In genomic region chr9:133739408-133740280, GRCh38 we compare ENCODE assay signal across 30 cellular contexts. TPM values are rescaled to one million over a fixed set of nuclear protein-coding genes. Genes with fewer than 3 reads are reported as not detected.
A peak's percentile ranks its signal among the peaks of the same experiment; 100 is the strongest.
DNase-seq lines count a peak whose midpoint lies in the region; ATAC-seq, FAIRE-seq and TF ChIP-seq lines count a peak whose summit lies in the region.
"Had no signal": no experiment of that assay in that cellular context is flagged by ENCODE, and none has a peak within 500 bp of the region (broad histone marks: within the 10 kb centered on the region; RNA-seq: fewer than 3 reads in every experiment).

No MANE protein-coding gene starts in this region.

- dilution Hi-C loops in IMR-90 (cut with HindIII; ENCODE audit: low sequenced_read_pairs, unreplicated experiment) = no loop called here

- H3K9me3 ChIP-seq in BLaER1 treated with 17β-estradiol and CSF1 and Interleukin-3, amounts not matched to agents 10 nM and 100 nM (replicated peaks in 1 of 11) = no peaks in the 10 kb centered on the region
- H3K9me3 ChIP-seq in IMR-90 (ENCODE audit: control insufficient read depth, insufficient read depth, low read length) (no peaks in the 10 kb centered on the region), kidney (ENCODE audit: control insufficient read depth in 1 of 2, low read length in 2 of 2) (no peaks in the 10 kb centered on the region), sigmoid colon (no peaks in the 10 kb centered on the region), spleen (no peaks in the 10 kb centered on the region)
- H3K9me3 ChIP-seq: heart left ventricle, transverse colon had no signal

- no peak overlapping the region for H3K14ac ChIP-seq in IMR-90 (replicated peaks; ENCODE audit: low read depth, low read length)

- peak overlapping the region in 8 of 11 experiments; percentile 89 to 100 (median 96); a peak in 14 of 22 replicates for H3K4me2 ChIP-seq in BLaER1 treated with 17β-estradiol and CSF1 and Interleukin-3, amounts not matched to agents 10 nM and 100 nM
- no peak overlapping the region for H3K4me2 ChIP-seq in IMR-90 (ENCODE audit: low read depth, low read length)
- H3K4me2 ChIP-seq: smooth muscle cell had no signal

- H3K27ac Mint-ChIP-seq in progenitor cell of endocrine pancreas = no peak overlapping the region
- H3K27ac Mint-ChIP-seq: activated B cell treated with CpG ODN at 0.5 μM for 24 hours; activated naive CD8-positive, alpha-beta T cell; activated T-helper 2 cell treated with anti-CD3 and anti-CD28 coated beads, Interferon-gamma antibody, Interleukin-2, Interleukin-4, amounts not matched to agents 10 μg/mL and 5 μg/mL and 100 μg/mL, durations not matched to agents 14 hours and 24 hours and 36 hours; CD4-positive, CD25-positive, alpha-beta regulatory T cell; IgD-negative memory B cell had no signal

- ATAC-seq in IMR-90 (ENCODE audit: low read depth) (no peak), HG02642 (IDR thresholded peaks at IDR 0.05; ENCODE audit: poor library complexity, unreplicated experiment) (no peak)
- ATAC-seq: esophagus mucosa, heart left ventricle, Panc1 had no signal

- no peak for TF ChIP-seq EP300 in sigmoid colon (IDR thresholded peaks at IDR 0.05)

- peaks cover 7% of the 10 kb centered on the region for H3K4me1 Mint-ChIP-seq in progenitor cell of endocrine pancreas (ENCODE audit: low read depth)

- no peak overlapping the region for H2BK5ac ChIP-seq in IMR-90 (ENCODE audit: low read depth, low read length, poor library complexity, severe bottlenecking)

- no peaks in the 10 kb centered on the region for H3K36me3 ChIP-seq in BLaER1 treated with 17β-estradiol and CSF1 and Interleukin-3, amounts not matched to agents 10 nM and 100 nM
- H3K36me3 ChIP-seq in IMR-90 (ENCODE audit: control insufficient read depth, insufficient read depth, low read length) (no peaks in the 10 kb centered on the region), kidney (ENCODE audit: control insufficient read depth in 1 of 2, insufficient read depth in 2 of 2, low read length in 2 of 2) (no peaks in the 10 kb centered on the region), sigmoid colon (no peaks in the 10 kb centered on the region), spleen (no peaks in the 10 kb centered on the region)
- H3K36me3 ChIP-seq: cardiac muscle cell, heart left ventricle, transverse colon had no signal

- H2AK9ac ChIP-seq in IMR-90 (replicated peaks; ENCODE audit: low read depth, low read length, poor library complexity) = no peak overlapping the region

- intact Hi-C loops in IMR-90 (cut with micrococcal nuclease) (no loop called here), kidney (cut with DNase I) (no loop called here), sigmoid colon (cut with DNase I) (loop anchor here (10.0 kb wide), 1 partner anchor 325 kb away; the partner anchor contains the start of gene REXO4), spleen (cut with DNase I; ENCODE audit: low total_unique reads) (no loop called here)

- no peak overlapping the region for H4K5ac ChIP-seq in IMR-90 (ENCODE audit: low read depth, low read length)

- no peak overlapping the region for H2AK5ac ChIP-seq in IMR-90 (ENCODE audit: low read depth, low read length)

- H3K4me1 ChIP-seq in BLaER1 treated with 17β-estradiol and CSF1 and Interleukin-3, amounts not matched to agents 10 nM and 100 nM = peaks cover 41 to 54% (median 50%) of the 10 kb centered on the region in 10 experiments
- H3K4me1 ChIP-seq in IMR-90 (ENCODE audit: control insufficient read depth, insufficient read depth, low read length) (peaks cover 5% of the 10 kb centered on the region; the same call in 1 of the 2 replicates), kidney (ENCODE audit: control insufficient read depth in 1 of 2, insufficient read depth in 1 of 2, low read depth in 1 of 2, low read length in 2 of 2) (peaks cover 0 to 14% of the 10 kb centered on the region in 2 donors), sigmoid colon (peaks cover 0 to 16% (median 15%) of the 10 kb centered on the region in 4 donors), spleen (peaks cover 0 to 36% (median 23%) of the 10 kb centered on the region in 6 donors)

- H3K4me3 ChIP-seq in BLaER1 treated with 17β-estradiol and CSF1 and Interleukin-3, amounts not matched to agents 10 nM and 100 nM = no peak overlapping the region
- H3K4me3 ChIP-seq in IMR-90 (ENCODE audit: insufficient read depth, low read depth, low read length) (no peak overlapping the region), kidney (ENCODE audit: low read length in 2 of 2) (peak overlapping the region in 1 of 2 donors; percentile 56), sigmoid colon (no peak overlapping the region), spleen (no peak overlapping the region)
- H3K4me3 ChIP-seq: cardiac muscle cell, heart left ventricle, smooth muscle cell, transverse colon had no signal

- H4K20me1 ChIP-seq in BLaER1 treated with 17β-estradiol and CSF1 and Interleukin-3, amounts not matched to agents 10 nM and 100 nM = peaks cover 0 to 23% (median 7%) of the 10 kb centered on the region in 11 experiments; a peak in 12 of 22 replicates
- H4K20me1 ChIP-seq in IMR-90 (ENCODE audit: insufficient read depth, low read length) = no peaks in the 10 kb centered on the region

- H2BK15ac ChIP-seq in IMR-90 (ENCODE audit: low read depth, low read length) = no peak overlapping the region

- TF ChIP-seq RAD21 in IMR-90 (IDR thresholded peaks at IDR 0.05; ENCODE audit: low read length) = no peak

- no TSS peak for BruUV-seq in IMR-90 (replicated peaks; lab: Mats Ljungman, UMichigan)

- POLR2A ChIA-PET in IMR-90 (lab: Charles Lee; ENCODE audit: unreplicated experiment) = no interaction called here

- peaks cover 3% of the 10 kb centered on the region for H3K9me3 Mint-ChIP-seq in progenitor cell of endocrine pancreas (ENCODE audit: low read depth)
- H3K9me3 Mint-ChIP-seq: activated B cell treated with CpG ODN at 0.5 μM for 24 hours; activated T-helper 2 cell treated with anti-CD3 and anti-CD28 coated beads, Interferon-gamma antibody, Interleukin-2, Interleukin-4, amounts not matched to agents 10 μg/mL and 5 μg/mL and 100 μg/mL, durations not matched to agents 14 hours and 24 hours and 36 hours; IgD-negative memory B cell had no signal

- H2BK120ac ChIP-seq in IMR-90 (ENCODE audit: low read depth, low read length) = no peak overlapping the region

- H3K56ac ChIP-seq in IMR-90 (ENCODE audit: extremely low read depth, insufficient read depth, low read length) = no peak overlapping the region

- TF ChIP-seq POLR2A in IMR-90 (IDR thresholded peaks at IDR 0.05; ENCODE audit: low read depth, low read length) (no peak), sigmoid colon (IDR thresholded peaks at IDR 0.05) (no peak), spleen (IDR thresholded peaks at IDR 0.05) (no peak)

- no peak overlapping the region for H3K4me3 Mint-ChIP-seq in progenitor cell of endocrine pancreas (ENCODE audit: low read depth)
- H3K4me3 Mint-ChIP-seq: activated B cell treated with CpG ODN at 0.5 μM for 24 hours; activated naive CD8-positive, alpha-beta T cell; CD4-positive, CD25-positive, alpha-beta regulatory T cell; IgD-negative memory B cell had no signal

- no peak overlapping the region for H3K9ac ChIP-seq in BLaER1 treated with 17β-estradiol and CSF1 and Interleukin-3, amounts not matched to agents 10 nM and 100 nM
- H3K9ac ChIP-seq in IMR-90 (ENCODE audit: low read depth, low read length) (no peak overlapping the region), kidney (ENCODE audit: low read length in 2 of 2) (peak overlapping the region in 1 of 2 donors; percentile 17)

- no peaks in the 10 kb centered on the region for H3K79me1 ChIP-seq in IMR-90 (ENCODE audit: low read depth in 1 of 2, low read length in 2 of 2)

- in situ Hi-C loops in IMR-90 (cut with MboI; ENCODE audit: low sequenced_read_pairs) = loop anchor here (10.0 kb wide), 1 partner anchor 205 kb away; the partner anchor contains the start of gene ADAMTSL2

- H2BK20ac ChIP-seq in IMR-90 (ENCODE audit: low read depth, low read length) = no peak overlapping the region

- H3K27ac ChIP-seq in BLaER1 treated with 17β-estradiol and CSF1 and Interleukin-3, amounts not matched to agents 10 nM and 100 nM = no peak overlapping the region
- H3K27ac ChIP-seq in IMR-90 (ENCODE audit: insufficient read depth, low read length) = no peak overlapping the region
- peak overlapping the region; percentile 41 to 77 for H3K27ac ChIP-seq in kidney (ENCODE audit: low read depth in 2 of 2, low read length in 2 of 2)
- no peak overlapping the region for H3K27ac ChIP-seq in sigmoid colon
- H3K27ac ChIP-seq in spleen = no peak overlapping the region
- H3K27ac ChIP-seq: cardiac muscle cell, heart left ventricle, transverse colon had no signal

- DNase-seq in IMR-90 (no peak), kidney (peak; percentile 66), sigmoid colon (peak; percentile 62), spleen (no peak), progenitor cell of endocrine pancreas (ENCODE audit: low spot score, unreplicated experiment) (no peak)
- DNase-seq: activated B cell treated with CpG ODN at 0.5 μM for 24 hours; activated CD4-positive, alpha-beta T cell treated with anti-CD3 and anti-CD28 coated beads, Interleukin-2, amount 50 U/mL, for 1 hour; anterior cingulate cortex; CD4-positive, CD25-positive, alpha-beta regulatory T cell; cortex of kidney; foreskin fibroblast; heart left ventricle; mesendoderm; naive B cell; NCI-H1092 treated with DMSO at 0.1 percent for 48 hours; NCI-H187 treated with DMSO at 0.1 percent for 48 hours; NCI-H526 treated with DMSO at 0.1 percent for 48 hours; nucleus accumbens; stimulated activated CD4-positive, alpha-beta T cell treated with anti-CD3 and anti-CD28 coated beads, Interleukin-2, amount 100 ng/mL, for 24 hours; transverse colon had no signal

- H2AFZ ChIP-seq in IMR-90 (replicated peaks; ENCODE audit: low read length, poor library complexity) = peak overlapping the region; percentile 21

- no peak overlapping the region for H3K4ac ChIP-seq in IMR-90 (ENCODE audit: low read depth, low read length)

- whole genome bisulfite sequencing in IMR-90 (ENCODE audit: extremely low coverage in 2 of 2, insufficient read length in 1 of 2), 2 experiments = 86% methylated on average over 4 of the region's 17 CpGs; no CpG with 5 or more reads in 1 of the 2 experiments
- WGBS in sigmoid colon, 2 donors = 68 to 80% methylated on average over 17 of the region's 17 CpGs
- WGBS in spleen, 5 donors = 79 to 91% (median 86%) methylated on average over 15 to 17 of the region's 17 CpGs

- H3K9me1 ChIP-seq in IMR-90 (ENCODE audit: insufficient read depth, low read length) = peaks cover 4% of the 10 kb centered on the region; the same call in 1 of the 2 replicates

- H3K27me3 ChIP-seq in BLaER1 treated with 17β-estradiol and CSF1 and Interleukin-3, amounts not matched to agents 10 nM and 100 nM = peaks cover 0 to 10% (median 0%) of the 10 kb centered on the region in 11 experiments; a peak in 3 of 22 replicates
- H3K27me3 ChIP-seq in IMR-90 (ENCODE audit: control insufficient read depth, insufficient read depth, low read length) (peaks cover 4% of the 10 kb centered on the region; the same call in 1 of the 2 replicates), sigmoid colon (no peaks in the 10 kb centered on the region), spleen (replicated peaks in 1 of 7) (peaks cover 0 to 45% (median 0%) of the 10 kb centered on the region in 7 donors)
- H3K27me3 ChIP-seq: cardiac muscle cell had no signal

- no peaks in the 10 kb centered on the region for H3K36me3 Mint-ChIP-seq in progenitor cell of endocrine pancreas (ENCODE audit: insufficient read depth)
- H3K36me3 Mint-ChIP-seq: activated naive CD8-positive, alpha-beta T cell; CD4-positive, CD25-positive, alpha-beta regulatory T cell; naive B cell had no signal

- H3K23ac ChIP-seq in IMR-90 (ENCODE audit: low read depth, low read length) = no peak overlapping the region

- no peak overlapping the region for H3K18ac ChIP-seq in IMR-90 (ENCODE audit: low read depth, low read length)

- H4K91ac ChIP-seq in IMR-90 (ENCODE audit: insufficient read depth, low read depth, low read length) = no peak overlapping the region

- no peak for FAIRE-seq in kidney (lab: Jason Lieb, UNC)
- FAIRE-seq: D721Med had no signal

- peaks cover 3% of the 10 kb centered on the region for H3K27me3 Mint-ChIP-seq in progenitor cell of endocrine pancreas
- H3K27me3 Mint-ChIP-seq: CD4-positive, CD25-positive, alpha-beta regulatory T cell had no signal

- no peak overlapping the region for H4K8ac ChIP-seq in IMR-90 (ENCODE audit: low read depth in 2 of 2, low read length in 2 of 2)

- CTCF ChIA-PET in IMR-90 (lab: Yijun Ruan, JAX) = no interaction called here

- TF ChIP-seq CTCF in IMR-90 (conservative IDR thresholded peaks at IDR 0.05; ENCODE audit: low read depth, low read length) (no peak), kidney (IDR thresholded peaks at IDR 0.05; ENCODE audit: borderline replicate concordance, extremely low read depth, insufficient read depth) (no peak), sigmoid colon (IDR thresholded peaks at IDR 0.05) (no peak), spleen (IDR thresholded peaks at IDR 0.05 in 8 of 11, conservative IDR thresholded peaks at IDR 0.05 in 3 of 11) (no peak), progenitor cell of endocrine pancreas (IDR thresholded peaks at IDR 0.05; ENCODE audit: unreplicated experiment) (no peak)

RNA-seq across cellular contexts. Expression of gene SARDH, which starts 1.5 kb away (rescaled TPM):
- total RNA-seq in IMR-90 (2012; rRNA removed) = 4.7 and 5.0 TPM in 2 replicates
- 7.5 and 8.5 TPM in 2 replicates for polyA plus RNA-seq in IMR-90 (2012; rRNA removed)
- 5.0 and 8.3 TPM in 2 replicates for polyA plus RNA-seq in IMR-90 (2012; cell fraction: cytosol; rRNA removed)
- polyA plus RNA-seq in IMR-90 (2012; cell fraction: nucleus; rRNA removed; ENCODE audit: low replicate concordance) = 9.2 and 23.8 TPM in 2 replicates
- 4.6 TPM for total RNA-seq in kidney
- 12.0 TPM for polyA plus RNA-seq in kidney (ENCODE audit: insufficient read depth, low read depth, low replicate concordance)
- 1 to 10 TPM in 3 of 4 donors, under 1 TPM in 1; 0.49 to 3.0 (median 2.4) TPM for total RNA-seq in sigmoid colon
- 1 to 10 TPM in 1 of 3 donors, under 1 TPM in 1, not detected in 1; 0.60 to 2.1 TPM for polyA plus RNA-seq in sigmoid colon
- total RNA-seq in spleen = 1 to 10 TPM; 1.0 to 4.5 (median 3.1) TPM
- 1 to 10 TPM; 1.3 to 1.5 (median 1.5) TPM for polyA plus RNA-seq in spleen
- 4.2 and 5.1 TPM in 2 replicates for total RNA-seq in progenitor cell of endocrine pancreas
- total RNA-seq: activated B cell treated with CpG ODN at 0.5 μM for 24 hours had no signal

Comparison
In these comparisons a context has a peak if more than half of its experiments do, and no peak if none do; other contexts are left out.
1. H3K27ac ChIP-seq: peak in kidney (2 of 2); none in BLaER1 treated with 17β-estradiol and CSF1 and Interleukin-3, amounts not matched to agents 10 nM and 100 nM (0 of 11), IMR-90 (single experiment), sigmoid colon (0 of 4) and spleen (0 of 8).
2. DNase-seq: peak in kidney (single experiment) and sigmoid colon (single experiment); none in IMR-90 (single experiment), spleen (single experiment) and progenitor cell of endocrine pancreas (single experiment).